15 cellular contexts compared by ENCODE assay signal in the genomic region with DNA sequence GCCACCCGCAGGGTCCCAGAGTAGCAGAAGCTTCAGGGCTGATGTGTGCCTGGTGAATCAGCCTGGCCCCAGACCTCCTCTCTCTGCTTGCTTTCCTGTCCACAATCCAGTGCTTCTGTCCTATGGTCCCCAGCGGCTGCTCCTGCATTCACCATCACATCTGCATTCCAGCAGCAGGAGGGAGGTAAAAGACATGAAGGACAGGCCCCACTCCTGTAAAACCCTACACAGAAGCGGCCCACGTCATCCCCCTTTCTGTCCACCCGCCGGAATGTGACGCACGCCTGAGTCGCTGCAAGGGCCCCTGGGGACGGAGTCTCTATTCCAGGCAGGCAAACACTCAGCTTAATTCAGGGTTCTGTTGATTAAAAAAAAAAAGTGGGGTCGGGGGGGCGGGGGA. TPM values are rescaled to one million over a fixed set of nuclear protein-coding genes. Genes with fewer than 3 reads are reported as not detected.
DNase-seq lines count a peak whose midpoint lies in the region; ATAC-seq, FAIRE-seq and TF ChIP-seq lines count a peak whose summit lies in the region.
"Had no signal": no experiment of that assay in that cellular context is flagged by ENCODE, and none has a peak within 500 bp of the region (broad histone marks: within the 10 kb centered on the region; RNA-seq: fewer than 3 reads in every experiment).

No MANE protein-coding gene starts in this region.

- ATAC-seq in HG02973 (IDR thresholded peaks at IDR 0.05; ENCODE audit: unreplicated experiment): no peak
- no peak for ATAC-seq in activated CD8-positive, alpha-beta memory T cell treated with anti-CD3 and anti-CD28 coated beads, Interleukin-2, amount 10 ng/mL, durations not matched to agents 7 days and 5 days
- ATAC-seq: activated CD4-positive, CD25-positive, alpha-beta regulatory T cell treated with anti-CD3 and anti-CD28 coated beads, Interleukin-2, amount 50 U/mL, for 24 hours had no signal

- no peaks in the 10 kb centered on the region for H3K36me3 Mint-ChIP-seq in activated CD8-positive, alpha-beta memory T cell treated with anti-CD3 and anti-CD28 coated beads, Interleukin-2, amount 10 ng/mL, durations not matched to agents 7 days and 5 days

- peak overlapping the region in 3 of 5 donors; percentile 0 to 74 (median 69) for H3K9ac ChIP-seq in subcutaneous abdominal adipose tissue (ENCODE audit: low read length in 5 of 5)

- H3K9me3 Mint-ChIP-seq in activated CD8-positive, alpha-beta memory T cell treated with anti-CD3 and anti-CD28 coated beads, Interleukin-2, amount 10 ng/mL, durations not matched to agents 7 days and 5 days (ENCODE audit: low read depth): peaks cover 15% of the 10 kb centered on the region

- WGBS in mesodermal cell (ENCODE audit: insufficient coverage in 2 of 2), 2 experiments: 92 to 94% methylated on average over 11 to 12 of the region's 12 CpGs

- H3K36me3 ChIP-seq in mesodermal cell (ENCODE audit: control insufficient read depth, insufficient read depth, low read length): no peaks in the 10 kb centered on the region
- no peaks in the 10 kb centered on the region for H3K36me3 ChIP-seq in subcutaneous abdominal adipose tissue (ENCODE audit: control insufficient read depth in 5 of 5, insufficient read depth in 5 of 5, low read length in 5 of 5)

- no peaks in the 10 kb centered on the region for H3K4me1 Mint-ChIP-seq in activated CD8-positive, alpha-beta memory T cell treated with anti-CD3 and anti-CD28 coated beads, Interleukin-2, amount 10 ng/mL, durations not matched to agents 7 days and 5 days
- H3K4me1 Mint-ChIP-seq: activated naive CD8-positive, alpha-beta T cell treated with anti-CD3 and anti-CD28 coated beads for 36 hours had no signal

- no peak overlapping the region for H3K4me3 Mint-ChIP-seq in activated CD8-positive, alpha-beta memory T cell treated with anti-CD3 and anti-CD28 coated beads, Interleukin-2, amount 10 ng/mL, durations not matched to agents 7 days and 5 days
- H3K4me3 Mint-ChIP-seq: activated naive CD8-positive, alpha-beta T cell treated with anti-CD3 and anti-CD28 coated beads for 36 hours; neural crest cell; stimulated activated naive CD8-positive, alpha-beta T cell treated with anti-CD3 and anti-CD28 coated beads, Interleukin-15, Interleukin-2, amounts not matched to agents 100 ng/mL and 50 ng/mL, for 24 hours had no signal

- H3K9me3 ChIP-seq in mesodermal cell (ENCODE audit: control insufficient read depth, low read length) (peaks cover 32% of the 10 kb centered on the region), subcutaneous abdominal adipose tissue (ENCODE audit: control insufficient read depth in 5 of 5, low read length in 5 of 5) (peaks cover 0 to 18% (median 15%) of the 10 kb centered on the region in 5 donors)

- H3K27me3 ChIP-seq in subcutaneous abdominal adipose tissue (ENCODE audit: control insufficient read depth in 5 of 5, insufficient read depth in 4 of 5, low read length in 5 of 5): no peaks in the 10 kb centered on the region

- H3K4me3 ChIP-seq in astrocyte of the spinal cord (ENCODE audit: low read depth, low read length) (no peak overlapping the region), mesodermal cell (ENCODE audit: extremely low read depth, insufficient read depth, low read length, poor library complexity, severe bottlenecking) (no peak overlapping the region), subcutaneous abdominal adipose tissue (ENCODE audit: low read depth in 1 of 5, low read length in 5 of 5) (no peak overlapping the region)

- no peak for FAIRE-seq in HTR-8/SVneo (lab: Jason Lieb, UNC)

- peak; percentile 43 for DNase-seq in HTR-8/SVneo (ENCODE audit: insufficient read length, low spot score)
- peak; percentile 21 for DNase-seq in astrocyte of the spinal cord (ENCODE audit: low read depth, low spot score)
- DNase-seq in activated CD8-positive, alpha-beta memory T cell treated with anti-CD3 and anti-CD28 coated beads, Interleukin-2, amount 10 ng/mL, durations not matched to agents 7 days and 5 days: no peak
- DNase-seq in GM13976 (ENCODE audit: low spot score): no peak
- no peak for DNase-seq in retina
- DNase-seq: activated naive CD8-positive, alpha-beta T cell treated with anti-CD3 and anti-CD28 coated beads for 36 hours; activated T-cell treated with anti-CD3 and anti-CD28 coated beads for 4 hours; NCI-H187 treated with DMSO at 0.1 percent for 48 hours; NCI-H524 treated with DMSO at 0.1 percent for 48 hours had no signal

- no peak overlapping the region for H3K27ac Mint-ChIP-seq in activated CD8-positive, alpha-beta memory T cell treated with anti-CD3 and anti-CD28 coated beads, Interleukin-2, amount 10 ng/mL, durations not matched to agents 7 days and 5 days
- H3K27ac Mint-ChIP-seq: activated naive CD8-positive, alpha-beta T cell treated with anti-CD3 and anti-CD28 coated beads for 36 hours; stimulated activated naive CD8-positive, alpha-beta T cell treated with anti-CD3 and anti-CD28 coated beads, Interleukin-15, Interleukin-2, amounts not matched to agents 100 ng/mL and 50 ng/mL, for 24 hours had no signal

- TF ChIP-seq CTCF in astrocyte of the spinal cord (IDR thresholded peaks at IDR 0.05; ENCODE audit: low read depth, low read length): no peak
- TF ChIP-seq CTCF in GM13976 (IDR thresholded peaks at IDR 0.05; ENCODE audit: borderline replicate concordance, control extremely low read depth, extremely low read depth, insufficient read depth, missing control alignments): no peak

- H3K27ac ChIP-seq in mesodermal cell (ENCODE audit: low read depth, low read length, severe bottlenecking): peak overlapping the region; percentile 96
- peak overlapping the region; percentile 97 for H3K27ac ChIP-seq in subcutaneous abdominal adipose tissue (ENCODE audit: low read depth, low read length)

- peaks cover 9% of the 10 kb centered on the region for H3K27me3 Mint-ChIP-seq in activated CD8-positive, alpha-beta memory T cell treated with anti-CD3 and anti-CD28 coated beads, Interleukin-2, amount 10 ng/mL, durations not matched to agents 7 days and 5 days
- H3K27me3 Mint-ChIP-seq: activated naive CD8-positive, alpha-beta T cell treated with anti-CD3 and anti-CD28 coated beads for 36 hours; stimulated activated naive CD8-positive, alpha-beta T cell treated with anti-CD3 and anti-CD28 coated beads, Interleukin-15, Interleukin-2, amounts not matched to agents 100 ng/mL and 50 ng/mL, for 24 hours had no signal

- CTCF ChIA-PET in activated CD8-positive, alpha-beta memory T cell treated with anti-CD3 and anti-CD28 coated beads, Interleukin-2, amount 10 ng/mL, durations not matched to agents 7 days and 5 days (lab: Charles Lee): no interaction called here

- in situ Hi-C loops in astrocyte of the spinal cord (cut with HindIII; ENCODE audit: low sequenced_read_pairs): no loop called here
- in situ Hi-C loops in GM13976 (cut with MboI; ENCODE audit: low sequenced_read_pairs, unreplicated experiment): no loop called here

- H3K4me1 ChIP-seq in mesodermal cell (ENCODE audit: control insufficient read depth, insufficient read depth, low read length, poor library complexity, severe bottlenecking) (peaks cover 29% of the 10 kb centered on the region), subcutaneous abdominal adipose tissue (ENCODE audit: control insufficient read depth in 5 of 5, insufficient read depth in 5 of 5, low read length in 5 of 5) (peaks cover 12 to 62% (median 34%) of the 10 kb centered on the region in 5 donors)

RNA-seq across cellular contexts. Expression of a gene that starts 58.3 kb away (rescaled TPM):
- 126 TPM for polyA plus RNA-seq in mesodermal cell (2013, experiment 1 of 2)
- polyA plus RNA-seq in mesodermal cell (2013, experiment 2 of 2): 129 TPM
- total RNA-seq in activated CD8-positive, alpha-beta memory T cell treated with anti-CD3 and anti-CD28 coated beads, Interleukin-2, amount 10 ng/mL, durations not matched to agents 7 days and 5 days: under 1 TPM; 0.44 to 0.87 TPM

Comparison
In these comparisons a context has a peak if more than half of its experiments do, and no peak if none do; other contexts are left out.
1. DNase-seq: peak in HTR-8/SVneo (single experiment) and astrocyte of the spinal cord (single experiment); none in activated CD8-positive, alpha-beta memory T cell treated with anti-CD3 and anti-CD28 coated beads, Interleukin-2, amount 10 ng/mL, durations not matched to agents 7 days and 5 days (single experiment), GM13976 (single experiment) and retina (single experiment).